In genomic region chr3:5187152-5187919, GRCh38 we compare ENCODE assay signal across 8 cellular contexts.
DNase-seq lines count a peak whose midpoint lies in the region; ATAC-seq lines count a peak whose summit lies in the region.

Gene EDEM1 (plus strand): TSS chr3:5187707. CDS start chr3:5187806, 99 bp downstream.

- peak within 1 kb of the TSS; percentile 65 for H3K27ac ChIP-seq in cingulate gyrus (ENCODE audit: low read depth, low read length)

- peak; percentile 85 for ATAC-seq in GM19025 (IDR thresholded peaks at IDR 0.05; ENCODE audit: low read depth, unreplicated experiment)
- ATAC-seq in HG03280 (IDR thresholded peaks at IDR 0.05; ENCODE audit: unreplicated experiment), result peak; percentile 83

- peak; percentile 99 for DNase-seq in AG20443 (ENCODE audit: low spot score)
- peak; percentile 57 for DNase-seq in NCI-H510A treated with DMSO at 0.1 percent for 48 hours (lab: John Stamatoyannopoulos, UW)
- peak; percentile 89 to 93 for DNase-seq in activated CD4-positive, alpha-beta T cell treated with anti-CD3 and anti-CD28 coated beads for 4 hours
- peak; percentile 97 for DNase-seq in kidney tubule cell (ENCODE audit: low spot score)
- peak; percentile 89 to 99 for DNase-seq in stimulated activated CD4-positive, alpha-beta T cell treated with anti-CD3 and anti-CD28 coated beads, Interleukin-1b, Interleukin-23, amount 100 ng/mL, for 1 hour (ENCODE audit: low read depth in 2 of 2)

Comparison
In these comparisons a context has a peak if more than half of its experiments do, and no peak if none do; other contexts are left out.
1. Peak in every context shown above with its lines: DNase-seq, ATAC-seq and H3K27ac ChIP-seq.